18 cellular contexts compared by ENCODE assay signal in the genomic region with DNA sequence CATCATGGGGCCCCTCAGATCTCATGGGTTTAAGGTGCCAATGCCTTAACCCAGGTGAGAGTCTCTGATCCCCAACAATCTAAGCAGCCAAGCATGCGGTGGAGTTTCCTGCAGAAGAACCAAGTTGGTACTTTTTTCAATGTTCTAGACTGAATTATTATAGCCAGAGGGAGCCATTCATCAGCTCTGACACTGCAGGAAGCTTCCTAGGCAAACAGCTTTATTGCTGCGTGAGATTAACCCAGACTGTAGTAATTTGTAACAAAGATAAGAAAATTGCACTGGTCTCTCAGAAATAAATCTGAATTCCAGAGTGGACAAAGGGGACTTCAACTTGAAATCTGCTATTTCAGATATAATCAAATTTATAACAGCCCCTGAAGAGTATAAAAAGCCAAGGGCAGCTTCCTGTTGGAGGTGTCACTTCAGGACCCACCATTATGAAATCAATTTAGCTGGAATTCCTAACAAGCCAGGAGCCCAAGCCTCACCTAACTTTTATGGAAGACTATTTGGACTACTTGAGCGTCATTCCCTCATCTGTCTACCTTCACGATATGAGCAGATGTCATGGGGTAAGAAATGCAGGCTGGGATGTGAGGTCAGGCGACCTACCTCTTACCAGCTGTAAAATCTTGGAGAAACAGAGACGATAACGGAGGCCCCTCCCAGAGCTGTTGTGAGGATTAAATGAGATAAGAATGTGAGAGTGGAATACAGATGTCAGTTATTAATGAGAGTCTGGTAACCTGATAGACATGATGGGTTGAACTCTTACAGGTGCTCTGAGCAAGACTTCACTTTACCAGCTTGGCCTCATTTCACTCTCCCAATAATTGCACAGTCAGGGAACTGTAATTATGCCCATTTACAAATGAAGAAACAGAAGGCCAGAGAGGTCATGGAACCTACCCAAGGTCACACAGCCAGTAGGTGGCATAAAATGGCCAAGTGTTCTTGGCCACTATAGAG.
"Had no signal": no experiment of that assay in that cellular context is flagged by ENCODE, and none has a peak within 500 bp of the region (broad histone marks: within the 10 kb centered on the region; RNA-seq: fewer than 3 reads in every experiment).

No MANE protein-coding gene starts in this region.

- H3K36me3 ChIP-seq: cardiac muscle cell, left lung, prostate gland, right atrium auricular region, tibial nerve, uterus had no signal

- DNase-seq: activated CD4-positive, alpha-beta T cell treated with anti-CD3 and anti-CD28 coated beads, Interleukin-2, amount 50 U/mL, for 48 hours; activated CD4-positive, CD25-positive, alpha-beta regulatory T cell treated with anti-CD3 and anti-CD28 coated beads, Interleukin-2, amount 50 U/mL, for 72 hours; activated naive CD4-positive, alpha-beta T cell; activated naive CD8-positive, alpha-beta T cell treated with anti-CD3 and anti-CD28 coated beads for 36 hours; amygdala; effector CD8-positive, alpha-beta T cell; foreskin melanocyte; glutamatergic neuron; hypothalamus; left lung; naive B cell; stimulated activated naive CD8-positive, alpha-beta T cell treated with anti-CD3 and anti-CD28 coated beads, Interleukin-15, Interleukin-2, amounts not matched to agents 100 U/mL and 50 U/mL, for 24 hours; uterus had no signal

- H3K27me3 ChIP-seq: right atrium auricular region, tibial nerve, uterus had no signal

- H3K9me3 ChIP-seq: left lung, prostate gland, right atrium auricular region, tibial nerve, uterus had no signal

- H3K27ac ChIP-seq: cardiac muscle cell, left lung, right atrium auricular region, tibial nerve, uterus had no signal

- H3K4me3 ChIP-seq: cardiac muscle cell, left lung, prostate gland, right atrium auricular region, tibial nerve, uterus had no signal

- ATAC-seq: activated T-helper 17 cell treated with anti-CD3 and anti-CD28 coated beads, Interleukin-2, amount 50 U/mL, for 72 hours; left lung; stimulated activated naive CD8-positive, alpha-beta T cell treated with anti-CD3 and anti-CD28 coated beads, Interleukin-15, Interleukin-2, amounts not matched to agents 100 U/mL and 50 U/mL, for 24 hours had no signal

- H3K4me1 ChIP-seq: left lung had no signal
